8 cellular contexts compared by ENCODE assay signal in genomic region chr4:128461300-128462103, GRCh38.
A peak's percentile ranks its signal among the peaks of the same experiment; 100 is the strongest.
DNase-seq lines count a peak whose midpoint lies in the region; ATAC-seq lines count a peak whose summit lies in the region.

No MANE protein-coding gene starts in this region.

- ATAC-seq in GM18511 (IDR thresholded peaks at IDR 0.05; ENCODE audit: unreplicated experiment): peak; percentile 74
- ATAC-seq in HG03565 (IDR thresholded peaks at IDR 0.05; ENCODE audit: unreplicated experiment): peak; percentile 78
- no peak for ATAC-seq in HG03469 (IDR thresholded peaks at IDR 0.05; ENCODE audit: unreplicated experiment)

- H3K18ac ChIP-seq in neuronal stem cell (ENCODE audit: low read length): no peak overlapping the region

- H2BK12ac ChIP-seq in neuronal stem cell (ENCODE audit: low read length): no peak overlapping the region

- no peak overlapping the region for H3K4me3 ChIP-seq in neuronal stem cell (ENCODE audit: low read length in 2 of 2)

- peaks cover 0 to 12% (median 3%) of the 10 kb centered on the region in 3 experiments for H3K27me3 ChIP-seq in neuronal stem cell (ENCODE audit: control insufficient read depth in 3 of 3, insufficient read depth in 3 of 3, low read depth in 1 of 3, low read length in 3 of 3)

- H3K23ac ChIP-seq in neuronal stem cell (ENCODE audit: low read depth, low read length, poor library complexity): no peak overlapping the region

- WGBS in neuronal stem cell (ENCODE audit: extremely low coverage in 2 of 2, insufficient read length in 2 of 2, insufficient replicate concordance in 1 of 2), 2 donors: no CpG with 5 or more reads among the region's 5 CpGs

- H2BK5ac ChIP-seq in neuronal stem cell (ENCODE audit: low read length): no peak overlapping the region

- no peak overlapping the region for H3K4ac ChIP-seq in neuronal stem cell (ENCODE audit: low read length)

- no peak overlapping the region for H3K4me2 ChIP-seq in neuronal stem cell (ENCODE audit: insufficient read depth, low read length, poor library complexity, severe bottlenecking)

- no peak overlapping the region for H2BK120ac ChIP-seq in neuronal stem cell (ENCODE audit: low read depth, low read length)

- no peak overlapping the region for H3K27ac ChIP-seq in neuronal stem cell (replicated peaks; ENCODE audit: low read length)

- H3K4me1 ChIP-seq in neuronal stem cell (ENCODE audit: control insufficient read depth in 2 of 2, insufficient read depth in 1 of 2, low read depth in 1 of 2, low read length in 2 of 2): peaks cover 4 to 9% of the 10 kb centered on the region in 2 donors

- no peak overlapping the region for H2BK15ac ChIP-seq in neuronal stem cell (ENCODE audit: low read length)

- peaks cover 0 to 2% of the 10 kb centered on the region in 2 donors for H3K9me3 ChIP-seq in neuronal stem cell (replicated peaks in 1 of 2; ENCODE audit: control insufficient read depth in 2 of 2, insufficient read depth in 1 of 2, low read depth in 1 of 2, low read length in 2 of 2)

- no peak overlapping the region for H3K9ac ChIP-seq in neuronal stem cell (ENCODE audit: low read depth, low read length, poor library complexity)

- H4K8ac ChIP-seq in neuronal stem cell (ENCODE audit: low read depth, low read length): no peak overlapping the region

- H2AK5ac ChIP-seq in neuronal stem cell (ENCODE audit: low read depth, low read length): no peak overlapping the region

- peak; percentile 86 for DNase-seq in brain pericyte (ENCODE audit: low read depth, low spot score)
- DNase-seq in neuronal stem cell (ENCODE audit: low spot score): peak; percentile 65
- no peak for DNase-seq in activated CD4-positive, alpha-beta T cell treated with anti-CD3 and anti-CD28 coated beads, Interleukin-2, amount 50 U/mL, for 1 hour
- DNase-seq in activated naive CD4-positive, alpha-beta T cell treated with Interleukin-2 at 50 U/mL for 16 hours: no peak
- DNase-seq in NK-92 (lab: John Stamatoyannopoulos, UW; ENCODE audit: unreplicated experiment): no peak

- H3K36me3 ChIP-seq in neuronal stem cell (replicated peaks in 1 of 2; ENCODE audit: control insufficient read depth in 2 of 2, insufficient read depth in 2 of 2, low read length in 2 of 2): no peaks in the 10 kb centered on the region

- H4K91ac ChIP-seq in neuronal stem cell (ENCODE audit: low read depth, low read length, poor library complexity): no peak overlapping the region

- H2AFZ ChIP-seq in neuronal stem cell (ENCODE audit: low read length): no peak overlapping the region

- no peak overlapping the region for H3K14ac ChIP-seq in neuronal stem cell (ENCODE audit: low read length)

- H3K79me1 ChIP-seq in neuronal stem cell (ENCODE audit: low read depth, low read length): no peaks in the 10 kb centered on the region

Comparison
In these comparisons a context has a peak if more than half of its experiments do, and no peak if none do; other contexts are left out.
1. DNase-seq: peak in brain pericyte (single experiment) and neuronal stem cell (single experiment); none in activated CD4-positive, alpha-beta T cell treated with anti-CD3 and anti-CD28 coated beads, Interleukin-2, amount 50 U/mL, for 1 hour (single experiment), activated naive CD4-positive, alpha-beta T cell treated with Interleukin-2 at 50 U/mL for 16 hours (single experiment) and NK-92 (single experiment).